9 cellular contexts compared by ENCODE assay signal in the genomic region with DNA sequence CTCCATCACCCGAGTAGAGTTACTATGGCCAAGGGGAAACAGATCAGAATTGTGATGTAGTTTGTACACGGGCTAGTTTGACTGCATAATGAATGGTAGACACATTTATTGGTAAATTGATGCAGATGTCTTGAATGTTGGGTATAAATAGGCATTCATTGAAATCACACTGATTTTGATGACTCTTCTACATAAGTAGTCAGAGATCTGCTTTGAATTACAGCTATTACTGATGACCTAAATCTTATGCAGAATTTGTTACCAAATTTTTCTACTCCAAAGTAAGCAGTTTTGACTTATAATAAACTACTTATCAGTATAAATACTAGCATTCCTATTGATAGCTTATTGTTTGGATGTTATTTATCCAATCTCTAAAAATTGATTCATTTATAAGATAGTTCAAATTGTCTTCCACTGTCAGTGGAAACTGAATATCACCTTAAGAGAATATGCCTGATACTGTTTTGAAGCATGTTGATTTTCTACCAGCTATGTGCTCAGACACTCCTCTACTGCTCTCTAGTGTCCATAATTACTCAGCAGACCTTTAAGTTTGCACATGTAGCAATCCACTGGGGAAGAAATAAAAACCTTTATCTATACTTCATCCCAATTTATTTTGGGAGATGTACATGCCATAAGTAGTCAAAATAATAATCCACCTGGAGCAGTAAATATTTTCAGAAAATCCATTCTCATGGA.
A peak's percentile ranks its signal among the peaks of the same experiment; 100 is the strongest.
DNase-seq lines count a peak whose midpoint lies in the region; ATAC-seq and TF ChIP-seq lines count a peak whose summit lies in the region.
"Had no signal": no experiment of that assay in that cellular context is flagged by ENCODE, and none has a peak within 500 bp of the region (broad histone marks: within the 10 kb centered on the region; RNA-seq: fewer than 3 reads in every experiment).

No MANE protein-coding gene starts in this region.

- H3K27ac ChIP-seq in OCI-LY1 (ENCODE audit: low read depth, low read length, poor library complexity, severe bottlenecking) = no peak overlapping the region

- no peak overlapping the region for H3K4me3 ChIP-seq in OCI-LY1 (ENCODE audit: low read depth, low read length, poor library complexity, severe bottlenecking)
- H3K4me3 ChIP-seq in epithelial cell of proximal tubule (ENCODE audit: low read depth, low read length) = no peak overlapping the region
- H3K4me3 ChIP-seq: HAP-1 had no signal

- H3K4me1 Mint-ChIP-seq in neural crest cell = peaks cover 30% of the 10 kb centered on the region
- no peaks in the 10 kb centered on the region for H3K4me1 Mint-ChIP-seq in activated CD8-positive, alpha-beta T cell treated with anti-CD3 and anti-CD28 coated beads for 36 hours (ENCODE audit: low read depth)

- no peak overlapping the region for H3K27ac Mint-ChIP-seq in neural crest cell (ENCODE audit: unreplicated experiment)
- no peak overlapping the region for H3K27ac Mint-ChIP-seq in activated CD8-positive, alpha-beta T cell treated with anti-CD3 and anti-CD28 coated beads for 36 hours

- DNase-seq in COLO668 (lab: John Stamatoyannopoulos, UW; ENCODE audit: unreplicated experiment) (peak; percentile 4), HuH-7 (ENCODE audit: low spot score) (peak; percentile 74), epithelial cell of proximal tubule (ENCODE audit: low read depth) (no peak), neural crest cell (ENCODE audit: low read depth, low spot score) (no peak)
- no peak for DNase-seq in stimulated activated CD4-positive, alpha-beta T cell treated with anti-CD3 and anti-CD28 coated beads, Interleukin-4, amount 100 ng/mL, for 1 hour
- DNase-seq in activated T-cell treated with anti-CD3 and anti-CD28 coated beads, Interleukin-2, amount 50 U/mL, for 1 hour = no peak
- no peak for DNase-seq in activated CD8-positive, alpha-beta T cell treated with anti-CD3 and anti-CD28 coated beads for 36 hours

- H2AFZ ChIP-seq in OCI-LY1 (ENCODE audit: low read length) = no peak overlapping the region

- no peaks in the 10 kb centered on the region for H3K4me1 ChIP-seq in OCI-LY1 (ENCODE audit: insufficient read depth, low read length, severe bottlenecking)
- H3K4me1 ChIP-seq: HAP-1 had no signal

- peak; percentile 65 for TF ChIP-seq CTCF in OCI-LY1 (IDR thresholded peaks at IDR 0.05; ENCODE audit: low read length)
- peak; percentile 83 for TF ChIP-seq CTCF in epithelial cell of proximal tubule (conservative IDR thresholded peaks at IDR 0.05; ENCODE audit: low read depth, low read length)
- TF ChIP-seq CTCF in neural crest cell (conservative IDR thresholded peaks at IDR 0.05) = peak; percentile 82
- TF ChIP-seq CTCF in activated CD8-positive, alpha-beta T cell treated with anti-CD3 and anti-CD28 coated beads for 36 hours (IDR thresholded peaks at IDR 0.05) = no peak

- H3K36me3 ChIP-seq in OCI-LY1 (ENCODE audit: insufficient read depth, low read length) = no peaks in the 10 kb centered on the region
- H3K36me3 ChIP-seq: HAP-1 had no signal

- no peak overlapping the region for H3K4me3 Mint-ChIP-seq in neural crest cell
- H3K4me3 Mint-ChIP-seq in activated CD8-positive, alpha-beta T cell treated with anti-CD3 and anti-CD28 coated beads for 36 hours = no peak overlapping the region

- no peaks in the 10 kb centered on the region for H3K36me3 Mint-ChIP-seq in neural crest cell (ENCODE audit: low read depth)
- H3K36me3 Mint-ChIP-seq in activated CD8-positive, alpha-beta T cell treated with anti-CD3 and anti-CD28 coated beads for 36 hours (ENCODE audit: low read depth) = no peaks in the 10 kb centered on the region

- H3K9me2 ChIP-seq in OCI-LY1 (ENCODE audit: low read depth, low read length) = no peaks in the 10 kb centered on the region

- H4K20me1 ChIP-seq in OCI-LY1 (ENCODE audit: insufficient read depth, low read length) = no peaks in the 10 kb centered on the region

- no peak for ATAC-seq in activated CD8-positive, alpha-beta T cell treated with anti-CD3 and anti-CD28 coated beads for 36 hours

- H3K4me2 ChIP-seq in OCI-LY1 (ENCODE audit: low read length) = no peak overlapping the region

- no peaks in the 10 kb centered on the region for H3K27me3 ChIP-seq in OCI-LY1 (ENCODE audit: insufficient read depth, low read length)

- intact Hi-C loops in activated CD8-positive, alpha-beta T cell treated with anti-CD3 and anti-CD28 coated beads for 36 hours (cut with micrococcal nuclease) = loop anchor here (5.0 to 10.0 kb wide), 2 partner anchors 438 to 605 kb away; no protein-coding TSS in a partner anchor

- no peaks in the 10 kb centered on the region for H3K79me2 ChIP-seq in OCI-LY1 (ENCODE audit: insufficient read depth, low read length)

- H3K27me3 Mint-ChIP-seq in neural crest cell (ENCODE audit: low read depth) = peaks cover 35% of the 10 kb centered on the region
- no peaks in the 10 kb centered on the region for H3K27me3 Mint-ChIP-seq in activated CD8-positive, alpha-beta T cell treated with anti-CD3 and anti-CD28 coated beads for 36 hours

- CTCF ChIA-PET in activated CD8-positive, alpha-beta T cell treated with anti-CD3 and anti-CD28 coated beads for 36 hours (lab: Charles Lee) = interaction anchor here (0.6 to 4.4 kb wide), 8 partner anchors 60 to 436 kb away, joined by 3 to 53 read pairs (median 4); no protein-coding TSS in a partner anchor

- H3K9me3 ChIP-seq in OCI-LY1 (ENCODE audit: low read length) = no peaks in the 10 kb centered on the region
- H3K9me3 ChIP-seq: HAP-1 had no signal

- H3K9me3 Mint-ChIP-seq in neural crest cell = no peaks in the 10 kb centered on the region
- no peaks in the 10 kb centered on the region for H3K9me3 Mint-ChIP-seq in activated CD8-positive, alpha-beta T cell treated with anti-CD3 and anti-CD28 coated beads for 36 hours

- H3K9ac ChIP-seq in OCI-LY1 (ENCODE audit: low read length) = no peak overlapping the region

- POLR2A ChIA-PET in activated CD8-positive, alpha-beta T cell treated with anti-CD3 and anti-CD28 coated beads for 36 hours (lab: Charles Lee) = no interaction called here

- H3F3A ChIP-seq in OCI-LY1 (ENCODE audit: insufficient read depth, low read length) = no peaks in the 10 kb centered on the region

Comparison
In these comparisons a context has a peak if more than half of its experiments do, and no peak if none do; other contexts are left out.
1. DNase-seq: peak in COLO668 (single experiment) and HuH-7 (single experiment); none in epithelial cell of proximal tubule (single experiment), neural crest cell (single experiment), stimulated activated CD4-positive, alpha-beta T cell treated with anti-CD3 and anti-CD28 coated beads, Interleukin-4, amount 100 ng/mL, for 1 hour (single experiment), activated T-cell treated with anti-CD3 and anti-CD28 coated beads, Interleukin-2, amount 50 U/mL, for 1 hour (single experiment) and activated CD8-positive, alpha-beta T cell treated with anti-CD3 and anti-CD28 coated beads for 36 hours (single experiment).